Comparison of ENCODE assay signal across 21 cellular contexts in genomic region chr10:131400518-131400917, GRCh38.
A peak's percentile ranks its signal among the peaks of the same experiment; 100 is the strongest.
DNase-seq lines count a peak whose midpoint lies in the region; ATAC-seq, FAIRE-seq and TF ChIP-seq lines count a peak whose summit lies in the region.
"Had no signal": no experiment of that assay in that cellular context is flagged by ENCODE, and none has a peak within 500 bp of the region (broad histone marks: within the 10 kb centered on the region; RNA-seq: fewer than 3 reads in every experiment).

No MANE protein-coding gene starts in this region.

- no peak for FAIRE-seq in kidney (lab: Jason Lieb, UNC)
- FAIRE-seq: A204.1, G401.6, GM12892 had no signal

- DNase-seq in WERI-Rb-1 (peak; percentile 25), kidney (peak; percentile 40), posterior vena cava (ENCODE audit: low spot score) (peak; percentile 36), NAMALWA (ENCODE audit: low spot score) (no peak)
- no peak for DNase-seq in activated naive CD8-positive, alpha-beta T cell treated with anti-CD3 and anti-CD28 coated beads for 36 hours
- DNase-seq: Caco-2; CD4-positive, CD25-positive, alpha-beta regulatory T cell; CD8-positive, alpha-beta T cell; DMS153; DND-41; GOT3; H7; HCEC 1CT had no signal

- no peaks in the 10 kb centered on the region for H3K36me3 Mint-ChIP-seq in activated naive CD8-positive, alpha-beta T cell treated with anti-CD3 and anti-CD28 coated beads for 36 hours
- H3K36me3 Mint-ChIP-seq: CD4-positive, CD25-positive, alpha-beta regulatory T cell; CD8-positive, alpha-beta T cell had no signal

- H3K4me1 ChIP-seq in kidney (ENCODE audit: control insufficient read depth in 1 of 2, insufficient read depth in 1 of 2, low read depth in 1 of 2, low read length in 2 of 2): no peaks in the 10 kb centered on the region
- H3K4me1 ChIP-seq: Caco-2 had no signal

- H3K36me3 ChIP-seq in WERI-Rb-1 (no peaks in the 10 kb centered on the region), kidney (ENCODE audit: control insufficient read depth in 1 of 2, insufficient read depth in 2 of 2, low read length in 2 of 2) (no peaks in the 10 kb centered on the region)
- H3K36me3 ChIP-seq: BLaER1 had no signal

- H3K4me3 Mint-ChIP-seq in activated naive CD8-positive, alpha-beta T cell treated with anti-CD3 and anti-CD28 coated beads for 36 hours: no peak overlapping the region
- H3K4me3 Mint-ChIP-seq: B cell; CD4-positive, CD25-positive, alpha-beta regulatory T cell; CD8-positive, alpha-beta T cell had no signal

- no peaks in the 10 kb centered on the region for H3K9me3 Mint-ChIP-seq in activated naive CD8-positive, alpha-beta T cell treated with anti-CD3 and anti-CD28 coated beads for 36 hours
- H3K9me3 Mint-ChIP-seq: CD8-positive, alpha-beta T cell had no signal

- no peak for TF ChIP-seq CTCF in WERI-Rb-1 (IDR thresholded peaks at IDR 0.05; ENCODE audit: low read depth, low read length)
- no peak for TF ChIP-seq CTCF in kidney (IDR thresholded peaks at IDR 0.05; ENCODE audit: borderline replicate concordance, extremely low read depth, insufficient read depth)

- H3K4me3 ChIP-seq in WERI-Rb-1 (ENCODE audit: low read depth, low read length) (no peak overlapping the region), kidney (ENCODE audit: low read length in 2 of 2) (no peak overlapping the region)
- H3K4me3 ChIP-seq: BLaER1 had no signal

- no peaks in the 10 kb centered on the region for H3K4me1 Mint-ChIP-seq in activated naive CD8-positive, alpha-beta T cell treated with anti-CD3 and anti-CD28 coated beads for 36 hours
- H3K4me1 Mint-ChIP-seq: B cell; CD4-positive, CD25-positive, alpha-beta regulatory T cell had no signal

- H3K27ac Mint-ChIP-seq in activated naive CD8-positive, alpha-beta T cell treated with anti-CD3 and anti-CD28 coated beads for 36 hours: no peak overlapping the region
- H3K27ac Mint-ChIP-seq: B cell; CD4-positive, CD25-positive, alpha-beta regulatory T cell; CD8-positive, alpha-beta T cell had no signal

- no peaks in the 10 kb centered on the region for H3K27me3 ChIP-seq in WERI-Rb-1 (ENCODE audit: insufficient read depth, low read depth, severe bottlenecking)
- H3K27me3 ChIP-seq: BLaER1 had no signal

- peaks cover 3% of the 10 kb centered on the region for H3K27me3 Mint-ChIP-seq in activated naive CD8-positive, alpha-beta T cell treated with anti-CD3 and anti-CD28 coated beads for 36 hours
- H3K27me3 Mint-ChIP-seq: B cell; CD4-positive, CD25-positive, alpha-beta regulatory T cell had no signal

- no peak overlapping the region for H3K9ac ChIP-seq in kidney (ENCODE audit: low read length in 2 of 2)
- H3K9ac ChIP-seq: BLaER1 had no signal

- intact Hi-C loops in kidney (cut with DNase I) (no loop called here), posterior vena cava (cut with DNase I) (no loop called here)

- ATAC-seq in HG03565 (IDR thresholded peaks at IDR 0.05; ENCODE audit: unreplicated experiment): no peak
- ATAC-seq: CD8-positive, alpha-beta T cell had no signal

- H3K9me3 ChIP-seq in WERI-Rb-1 (ENCODE audit: severe bottlenecking) (no peaks in the 10 kb centered on the region), kidney (ENCODE audit: control insufficient read depth in 1 of 2, low read length in 2 of 2) (no peaks in the 10 kb centered on the region)
- H3K9me3 ChIP-seq: BLaER1, Caco-2 had no signal

- H3K27ac ChIP-seq in WERI-Rb-1: peak overlapping the region; percentile 54
- no peak overlapping the region for H3K27ac ChIP-seq in kidney (ENCODE audit: low read depth in 2 of 2, low read length in 2 of 2)
- H3K27ac ChIP-seq: 22Rv1, BLaER1, C4-2B had no signal

Comparison
In these comparisons a context has a peak if more than half of its experiments do, and no peak if none do; other contexts are left out.
1. DNase-seq: peak in WERI-Rb-1 (single experiment), kidney (single experiment) and posterior vena cava (single experiment); none in NAMALWA (single experiment) and activated naive CD8-positive, alpha-beta T cell treated with anti-CD3 and anti-CD28 coated beads for 36 hours (single experiment).